In the genomic region with DNA sequence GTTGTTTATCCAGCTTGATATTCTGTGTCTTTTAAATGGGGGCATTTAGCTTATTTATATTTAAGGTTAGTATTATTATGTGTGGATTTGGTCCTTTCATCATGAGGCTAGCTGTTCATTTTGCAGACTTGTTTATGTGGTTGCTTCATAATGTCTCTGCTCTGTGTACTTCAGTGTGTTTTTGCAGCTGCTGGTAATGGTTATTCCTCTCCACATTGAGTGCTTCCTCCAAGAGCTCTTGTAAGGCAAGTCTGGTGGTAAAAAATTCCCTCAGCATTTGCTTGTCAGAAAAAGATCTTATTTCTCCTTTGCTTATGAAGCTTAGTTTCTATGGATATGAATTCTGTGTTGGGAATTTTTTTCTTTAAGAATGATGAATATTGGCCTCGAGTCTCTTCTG, we compare ENCODE assay signal across 32 cellular contexts. TPM values are rescaled to one million over a fixed set of nuclear protein-coding genes. Genes with fewer than 3 reads are reported as not detected.
"Had no signal": no experiment of that assay in that cellular context is flagged by ENCODE, and none has a peak within 500 bp of the region (broad histone marks: within the 10 kb centered on the region; RNA-seq: fewer than 3 reads in every experiment).

No MANE protein-coding gene starts in this region.

- H3K9ac ChIP-seq: parathyroid adenoma had no signal

- DNase-seq: dermis blood vessel endothelial cell; effector memory CD4-positive, alpha-beta T cell; esophagus squamous epithelium; foreskin melanocyte; glutamatergic neuron; heart right ventricle; naive B cell; stimulated activated CD4-positive, alpha-beta T cell treated with anti-CD3 and anti-CD28 coated beads, Interleukin-2, amount 100 ng/mL, for 24 hours; stimulated activated CD4-positive, alpha-beta T cell treated with anti-CD3 and anti-CD28 coated beads, Interleukin-4, amount 100 ng/mL, for 24 hours; stimulated activated naive CD4-positive, alpha-beta T cell treated with Interleukin-2 at 50 U/mL for 16 hours; stomach; thyroid gland; trophoblast cell had no signal

- H3K9me3 ChIP-seq: thyroid gland, vagina had no signal

- H3K4me3 ChIP-seq: coronary artery, esophagus squamous epithelium, heart right ventricle, lung, stomach, thyroid gland, vagina had no signal

- ATAC-seq: heart right ventricle; natural killer cell treated with Interleukin-12 subunit alpha and Interleukin-12 subunit beta and Interleukin-15 and Interleukin-18, amount 100 ng/mL, for 72 hours; sciatic nerve; stimulated activated effector memory CD8-positive, alpha-beta T cell treated with anti-CD3 and anti-CD28 coated beads, Interleukin-12 subunit alpha, Interleukin-12 subunit beta, amount 100 ng/mL, for 72 hours had no signal

- H3K79me2 ChIP-seq: parathyroid adenoma had no signal

- H3K27me3 ChIP-seq: esophagus squamous epithelium, heart right ventricle, stomach, thyroid gland, vagina had no signal

- H3K4me1 ChIP-seq: esophagus squamous epithelium, parathyroid adenoma, stomach, thyroid gland, vagina had no signal

- H3K36me3 ChIP-seq: esophagus squamous epithelium, heart right ventricle, stomach, thyroid gland, vagina had no signal

- H2AFZ ChIP-seq: parathyroid adenoma had no signal

- H3K27ac ChIP-seq: coronary artery, esophagus squamous epithelium, heart right ventricle, parathyroid adenoma, stomach, thyroid gland, vagina had no signal

RNA-seq across cellular contexts. Expression of a gene that starts 47.8 kb away (rescaled TPM):
- total RNA-seq: dermis blood vessel endothelial cell; endothelial cell of umbilical vein; epithelial cell of proximal tubule; esophagus squamous epithelium; heart right ventricle; liver; lung; mononuclear cell; natural killer cell treated with Interleukin-12 subunit alpha and Interleukin-12 subunit beta and Interleukin-15 and Interleukin-18, amount 100 ng/mL, for 72 hours; neural crest cell; osteoblast; progenitor cell of endocrine pancreas; sciatic nerve; skeletal muscle tissue; stomach; subcutaneous adipose tissue; temporal lobe; ureter; vagina had no signal
- polyA plus RNA-seq: endothelial cell of umbilical vein, heart right ventricle, keratinocyte, lung, stomach had no signal
